ENCODE assay signal across 14 cellular contexts in genomic region chr10:129410688-129411087, GRCh38. TPM values are rescaled to one million over a fixed set of nuclear protein-coding genes. Genes with fewer than 3 reads are reported as not detected.
A peak's percentile ranks its signal among the peaks of the same experiment; 100 is the strongest.
DNase-seq lines count a peak whose midpoint lies in the region; ATAC-seq and TF ChIP-seq lines count a peak whose summit lies in the region.
"Had no signal": no experiment of that assay in that cellular context is flagged by ENCODE, and none has a peak within 500 bp of the region (broad histone marks: within the 10 kb centered on the region; RNA-seq: fewer than 3 reads in every experiment).

No MANE protein-coding gene starts in this region.

- WGBS in esophagus muscularis mucosa = 69% methylated on average over 8 of the region's 8 CpGs

- POLR2A ChIA-PET in PC-3 (lab: Charles Lee; ENCODE audit: unreplicated experiment) = no interaction called here

- H3K27ac ChIP-seq in esophagus muscularis mucosa (replicated peaks in 1 of 4) (no peak overlapping the region), PC-3 (ENCODE audit: low read length) (no peak overlapping the region)
- H3K27ac ChIP-seq: BLaER1 had no signal

- no peak overlapping the region for H2AFZ ChIP-seq in PC-3 (ENCODE audit: low read length)

- no peak overlapping the region for H3K9ac ChIP-seq in PC-3 (ENCODE audit: low read length)
- H3K9ac ChIP-seq: BLaER1 had no signal

- BruUV-seq in PC-3 (replicated peaks; lab: Mats Ljungman, UMichigan) = no TSS peak

- H3K4me1 ChIP-seq in esophagus muscularis mucosa (peaks cover 0 to 4% (median 0%) of the 10 kb centered on the region in 4 donors), PC-3 (ENCODE audit: insufficient read depth, low read length) (no peaks in the 10 kb centered on the region)

- intact Hi-C loops in esophagus muscularis mucosa (cut with DNase I) (no loop called here), PC-3 (cut with micrococcal nuclease) (no loop called here)

- no peaks in the 10 kb centered on the region for H3K79me2 ChIP-seq in PC-3 (ENCODE audit: low read length)

- H3K36me3 ChIP-seq in esophagus muscularis mucosa = no peaks in the 10 kb centered on the region
- no peaks in the 10 kb centered on the region for H3K36me3 ChIP-seq in PC-3 (ENCODE audit: low read depth, low read length)
- H3K36me3 ChIP-seq: BLaER1 had no signal

- TF ChIP-seq EP300 in esophagus muscularis mucosa (IDR thresholded peaks at IDR 0.05) = no peak

- H3K4me3 ChIP-seq in esophagus muscularis mucosa (no peak overlapping the region), PC-3 (ENCODE audit: low read length) (no peak overlapping the region)
- H3K4me3 ChIP-seq: BLaER1 had no signal

- H3K9me3 ChIP-seq in esophagus muscularis mucosa = no peaks in the 10 kb centered on the region
- no peaks in the 10 kb centered on the region for H3K9me3 ChIP-seq in PC-3 (ENCODE audit: low read length)
- H3K9me3 ChIP-seq: BLaER1 had no signal

- DNase-seq in NCI-H2171 treated with DMSO at 0.1 percent for 48 hours (lab: John Stamatoyannopoulos, UW) (peak; percentile 44), NCI-H2171 (lab: John Stamatoyannopoulos, UW) (no peak), cerebellar cortex (ENCODE audit: low spot score) (peak; percentile 78), esophagus muscularis mucosa (ENCODE audit: extremely low spot score) (peak; percentile 29), PC-3 (no peak)
- DNase-seq: 8988T; CD4-positive, alpha-beta memory T cell; DMS153; DMS79; GF-D8; H9 had no signal

- peaks cover 0 to 22% (median 0%) of the 10 kb centered on the region in 4 donors for H3K27me3 ChIP-seq in esophagus muscularis mucosa
- peaks cover 65% of the 10 kb centered on the region for H3K27me3 ChIP-seq in PC-3 (ENCODE audit: low read length)
- H3K27me3 ChIP-seq: BLaER1 had no signal

- ATAC-seq in HG03045 (IDR thresholded peaks at IDR 0.05; ENCODE audit: unreplicated experiment) (no peak), GM19463 (IDR thresholded peaks at IDR 0.05; ENCODE audit: unreplicated experiment) (no peak), PC-3 (no peak)

- no peaks in the 10 kb centered on the region for H3K9me2 ChIP-seq in PC-3 (replicated peaks; ENCODE audit: low read length)

- no peak overlapping the region for H3K4me2 ChIP-seq in PC-3 (ENCODE audit: low read length)
- H3K4me2 ChIP-seq: BLaER1 had no signal

- CTCF ChIA-PET in PC-3 (lab: Charles Lee) = no interaction called here

- TF ChIP-seq CTCF in esophagus muscularis mucosa (IDR thresholded peaks at IDR 0.05) = no peak
- TF ChIP-seq CTCF in PC-3 (conservative IDR thresholded peaks at IDR 0.05; ENCODE audit: low read depth, low read length) = no peak

- H3F3A ChIP-seq in PC-3 (ENCODE audit: low read length, unreplicated experiment) = no peaks in the 10 kb centered on the region

- H4K20me1 ChIP-seq in PC-3 (ENCODE audit: low read length) = no peaks in the 10 kb centered on the region
- H4K20me1 ChIP-seq: BLaER1 had no signal

- no peak for TF ChIP-seq POLR2A in esophagus muscularis mucosa (IDR thresholded peaks at IDR 0.05; ENCODE audit: low read depth)

RNA-seq across cellular contexts. Expression of gene MGMT, which starts 56.4 kb away (rescaled TPM):
- total RNA-seq in esophagus muscularis mucosa (10 to 100 TPM; 18.4 to 30.3 (median 27.9) TPM), PC-3 (2014; rRNA removed) (19.8 and 21.8 TPM in 2 replicates)

Comparison
In these comparisons a context has a peak if more than half of its experiments do, and no peak if none do; other contexts are left out.
1. DNase-seq: peak in NCI-H2171 treated with DMSO at 0.1 percent for 48 hours (single experiment), cerebellar cortex (single experiment) and esophagus muscularis mucosa (single experiment); none in NCI-H2171 (single experiment) and PC-3 (single experiment).